ENCODE assay signal across 22 cellular contexts in the genomic region with DNA sequence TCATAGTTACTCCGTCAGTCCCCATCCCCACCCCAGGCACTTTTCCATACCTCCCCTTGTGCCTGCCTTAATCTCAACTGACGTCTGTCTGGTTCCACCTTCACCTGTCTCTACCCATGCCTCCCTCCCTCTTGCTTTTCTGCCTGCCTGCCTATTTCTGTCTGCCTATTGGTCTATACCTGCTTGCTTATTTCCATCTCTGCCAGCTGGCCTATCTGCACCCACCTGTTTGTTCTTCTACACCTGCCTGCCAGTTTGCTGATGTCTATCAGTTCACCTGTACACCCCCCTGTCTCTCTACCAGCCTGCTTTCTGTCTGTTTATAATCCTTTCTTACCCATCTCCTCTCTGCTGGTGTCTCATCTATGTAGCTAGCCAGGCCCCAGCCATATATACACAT.
DNase-seq lines count a peak whose midpoint lies in the region; TF ChIP-seq lines count a peak whose summit lies in the region.
"Had no signal": no experiment of that assay in that cellular context is flagged by ENCODE, and none has a peak within 500 bp of the region (broad histone marks: within the 10 kb centered on the region; RNA-seq: fewer than 3 reads in every experiment).

No MANE protein-coding gene starts in this region.

- peak overlapping the region; percentile 61 for H3K27ac ChIP-seq in VCaP
- H3K27ac ChIP-seq: BLaER1, breast epithelium, HL-60, right lobe of liver, RWPE1, testis had no signal

- DNase-seq in DMS153 treated with DMSO at 0.1 percent for 48 hours (lab: John Stamatoyannopoulos, UW; ENCODE audit: unreplicated experiment) (peak; percentile 72), NCI-H1417 treated with DMSO at 0.1 percent for 48 hours (lab: John Stamatoyannopoulos, UW) (peak; percentile 97), NCI-H2196 (lab: John Stamatoyannopoulos, UW; ENCODE audit: unreplicated experiment) (peak; percentile 43), posterior vena cava (ENCODE audit: low spot score) (no peak), NAMALWA (ENCODE audit: low spot score) (no peak), H4 (ENCODE audit: low spot score) (no peak)
- DNase-seq in activated effector memory CD4-positive, alpha-beta T cell treated with Interleukin-2 at 50 U/mL for 16 hours, result no peak
- DNase-seq: activated CD4-positive, alpha-beta memory T cell treated with anti-CD3 and anti-CD28 coated beads, Interleukin-2, amount 10 ng/mL, durations not matched to agents 7 days and 5 days; activated CD8-positive, alpha-beta memory T cell treated with anti-CD3 and anti-CD28 coated beads, Interleukin-2, amount 50 U/mL, for 48 hours; Caco-2; hypothalamus; immature natural killer cell; posterior cingulate gyrus; right lobe of liver; stimulated activated naive CD4-positive, alpha-beta T cell treated with Interleukin-2 at 50 U/mL for 16 hours; T-helper 1 cell; testis had no signal

- intact Hi-C loops in posterior vena cava (cut with DNase I), result no loop called here

- no peak for TF ChIP-seq CTCF in VCaP (conservative IDR thresholded peaks at IDR 0.05)

Comparison
In these comparisons a context has a peak if more than half of its experiments do, and no peak if none do; other contexts are left out.
1. DNase-seq: peak in DMS153 treated with DMSO at 0.1 percent for 48 hours (single experiment), NCI-H1417 treated with DMSO at 0.1 percent for 48 hours (single experiment) and NCI-H2196 (single experiment); none in posterior vena cava (single experiment), NAMALWA (single experiment), H4 (single experiment) and activated effector memory CD4-positive, alpha-beta T cell treated with Interleukin-2 at 50 U/mL for 16 hours (single experiment).